In the genomic region with DNA sequence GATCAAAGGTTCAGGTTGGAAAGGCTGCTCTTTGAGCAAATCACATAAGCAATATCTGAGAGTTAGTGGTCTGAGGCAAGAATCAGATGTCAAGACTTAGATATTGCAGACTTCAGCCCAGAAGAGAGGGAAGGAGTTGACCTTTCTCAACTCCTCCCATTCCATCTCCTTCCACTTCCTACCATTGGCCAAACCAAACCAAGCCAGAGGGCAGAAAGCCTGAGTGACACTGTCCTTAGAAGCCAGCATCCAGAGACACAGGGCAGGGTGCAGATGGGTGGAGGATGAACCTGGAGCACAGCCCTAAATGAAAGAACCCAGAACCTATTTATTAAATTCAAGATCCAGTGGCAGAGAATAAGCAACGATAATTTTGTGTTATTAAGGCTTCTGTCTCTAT, we compare ENCODE assay signal across 2 cellular contexts.
TF ChIP-seq lines count a peak whose summit lies in the region.

No MANE protein-coding gene starts in this region.

TF ChIP-seq in HCT116, 20 proteins besides CTCF, POLR2A, EP300 and RAD21 (continued from another document):
- no peak for TF ChIP-seq ELF1 (IDR thresholded peaks at IDR 0.05; ENCODE audit: borderline replicate concordance, low read depth)
- TF ChIP-seq FOSL1 (IDR thresholded peaks at IDR 0.05; ENCODE audit: low read depth), result no peak
- no peak for TF ChIP-seq SP1 (IDR thresholded peaks at IDR 0.05; ENCODE audit: low read depth)
- TF ChIP-seq ZFX (IDR thresholded peaks at IDR 0.05), result no peak
- TF ChIP-seq, protein P1, sequence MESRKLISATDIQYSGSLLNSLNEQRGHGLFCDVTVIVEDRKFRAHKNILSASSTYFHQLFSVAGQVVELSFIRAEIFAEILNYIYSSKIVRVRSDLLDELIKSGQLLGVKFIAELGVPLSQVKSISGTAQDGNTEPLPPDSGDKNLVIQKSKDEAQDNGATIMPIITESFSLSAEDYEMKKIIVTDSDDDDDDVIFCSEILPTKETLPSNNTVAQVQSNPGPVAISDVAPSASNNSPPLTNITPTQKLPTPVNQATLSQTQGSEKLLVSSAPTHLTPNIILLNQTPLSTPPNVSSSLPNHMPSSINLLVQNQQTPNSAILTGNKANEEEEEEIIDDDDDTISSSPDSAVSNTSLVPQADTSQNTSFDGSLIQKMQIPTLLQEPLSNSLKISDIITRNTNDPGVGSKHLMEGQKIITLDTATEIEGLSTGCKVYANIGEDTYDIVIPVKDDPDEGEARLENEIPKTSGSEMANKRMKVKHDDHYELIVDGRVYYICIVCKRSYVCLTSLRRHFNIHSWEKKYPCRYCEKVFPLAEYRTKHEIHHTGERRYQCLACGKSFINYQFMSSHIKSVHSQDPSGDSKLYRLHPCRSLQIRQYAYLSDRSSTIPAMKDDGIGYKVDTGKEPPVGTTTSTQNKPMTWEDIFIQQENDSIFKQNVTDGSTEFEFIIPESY (IDR thresholded peaks at IDR 0.05; ENCODE audit: extremely low read depth, insufficient replicate concordance, low read length), result no peak
- TF ChIP-seq CBX3 (IDR thresholded peaks at IDR 0.05; ENCODE audit: low read depth), result no peak
- no peak for TF ChIP-seq YY1 (IDR thresholded peaks at IDR 0.05; ENCODE audit: extremely low read depth, insufficient replicate concordance, low read depth, low read length)
- TF ChIP-seq EZH2phosphoT487 (IDR thresholded peaks at IDR 0.05; ENCODE audit: borderline replicate concordance), result no peak
- TF ChIP-seq CEBPB (IDR thresholded peaks at IDR 0.05; ENCODE audit: low read depth), result no peak
- TF ChIP-seq, protein P2, sequence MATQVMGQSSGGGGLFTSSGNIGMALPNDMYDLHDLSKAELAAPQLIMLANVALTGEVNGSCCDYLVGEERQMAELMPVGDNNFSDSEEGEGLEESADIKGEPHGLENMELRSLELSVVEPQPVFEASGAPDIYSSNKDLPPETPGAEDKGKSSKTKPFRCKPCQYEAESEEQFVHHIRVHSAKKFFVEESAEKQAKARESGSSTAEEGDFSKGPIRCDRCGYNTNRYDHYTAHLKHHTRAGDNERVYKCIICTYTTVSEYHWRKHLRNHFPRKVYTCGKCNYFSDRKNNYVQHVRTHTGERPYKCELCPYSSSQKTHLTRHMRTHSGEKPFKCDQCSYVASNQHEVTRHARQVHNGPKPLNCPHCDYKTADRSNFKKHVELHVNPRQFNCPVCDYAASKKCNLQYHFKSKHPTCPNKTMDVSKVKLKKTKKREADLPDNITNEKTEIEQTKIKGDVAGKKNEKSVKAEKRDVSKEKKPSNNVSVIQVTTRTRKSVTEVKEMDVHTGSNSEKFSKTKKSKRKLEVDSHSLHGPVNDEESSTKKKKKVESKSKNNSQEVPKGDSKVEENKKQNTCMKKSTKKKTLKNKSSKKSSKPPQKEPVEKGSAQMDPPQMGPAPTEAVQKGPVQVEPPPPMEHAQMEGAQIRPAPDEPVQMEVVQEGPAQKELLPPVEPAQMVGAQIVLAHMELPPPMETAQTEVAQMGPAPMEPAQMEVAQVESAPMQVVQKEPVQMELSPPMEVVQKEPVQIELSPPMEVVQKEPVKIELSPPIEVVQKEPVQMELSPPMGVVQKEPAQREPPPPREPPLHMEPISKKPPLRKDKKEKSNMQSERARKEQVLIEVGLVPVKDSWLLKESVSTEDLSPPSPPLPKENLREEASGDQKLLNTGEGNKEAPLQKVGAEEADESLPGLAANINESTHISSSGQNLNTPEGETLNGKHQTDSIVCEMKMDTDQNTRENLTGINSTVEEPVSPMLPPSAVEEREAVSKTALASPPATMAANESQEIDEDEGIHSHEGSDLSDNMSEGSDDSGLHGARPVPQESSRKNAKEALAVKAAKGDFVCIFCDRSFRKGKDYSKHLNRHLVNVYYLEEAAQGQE (IDR thresholded peaks at IDR 0.05; ENCODE audit: low read depth), result no peak
- TF ChIP-seq POLR2AphosphoS5 (IDR thresholded peaks at IDR 0.05; ENCODE audit: low read depth, low read length), result no peak
- no peak for TF ChIP-seq SRF (IDR thresholded peaks at IDR 0.05; ENCODE audit: low read depth)

TF ChIP-seq in K562, 482 proteins besides CTCF, POLR2A, EP300 and RAD21 (continued from another document):
- TF ChIP-seq, protein P3, sequence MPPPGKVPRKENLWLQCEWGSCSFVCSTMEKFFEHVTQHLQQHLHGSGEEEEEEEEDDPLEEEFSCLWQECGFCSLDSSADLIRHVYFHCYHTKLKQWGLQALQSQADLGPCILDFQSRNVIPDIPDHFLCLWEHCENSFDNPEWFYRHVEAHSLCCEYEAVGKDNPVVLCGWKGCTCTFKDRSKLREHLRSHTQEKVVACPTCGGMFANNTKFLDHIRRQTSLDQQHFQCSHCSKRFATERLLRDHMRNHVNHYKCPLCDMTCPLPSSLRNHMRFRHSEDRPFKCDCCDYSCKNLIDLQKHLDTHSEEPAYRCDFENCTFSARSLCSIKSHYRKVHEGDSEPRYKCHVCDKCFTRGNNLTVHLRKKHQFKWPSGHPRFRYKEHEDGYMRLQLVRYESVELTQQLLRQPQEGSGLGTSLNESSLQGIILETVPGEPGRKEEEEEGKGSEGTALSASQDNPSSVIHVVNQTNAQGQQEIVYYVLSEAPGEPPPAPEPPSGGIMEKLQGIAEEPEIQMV (tag; conservative IDR thresholded peaks at IDR 0.05; ENCODE audit: low read depth), result no peak
